Comparison of ENCODE assay signal across 9 cellular contexts in genomic region chr1:172545349-172546004, GRCh38. TPM values are rescaled to one million over a fixed set of nuclear protein-coding genes. Genes with fewer than 3 reads are reported as not detected.
DNase-seq lines count a peak whose midpoint lies in the region; ATAC-seq and TF ChIP-seq lines count a peak whose summit lies in the region.
"Had no signal": no experiment of that assay in that cellular context is flagged by ENCODE, and none has a peak within 500 bp of the region (broad histone marks: within the 10 kb centered on the region; RNA-seq: fewer than 3 reads in every experiment).

No MANE protein-coding gene starts in this region.

- no peak overlapping the region for H3K27ac Mint-ChIP-seq in natural killer cell
- H3K27ac Mint-ChIP-seq in natural killer cell treated with Interleukin-12 subunit alpha and Interleukin-12 subunit beta and Interleukin-15 and Interleukin-18, amount 100 ng/mL, for 72 hours = no peak overlapping the region
- no peak overlapping the region for H3K27ac Mint-ChIP-seq in stimulated activated naive B cell treated with anti-CD40 and anti-IgM and Interleukin-4, amounts not matched to agents 10 μg/mL and 1 μg/mL and 100 μg/mL, for 72 hours

- H3K4me1 Mint-ChIP-seq in natural killer cell = peaks cover 46 to 47% of the 10 kb centered on the region in 2 donors
- peaks cover 31 to 46% of the 10 kb centered on the region in 2 donors for H3K4me1 Mint-ChIP-seq in natural killer cell treated with Interleukin-12 subunit alpha and Interleukin-12 subunit beta and Interleukin-15 and Interleukin-18, amount 100 ng/mL, for 72 hours (ENCODE audit: low read depth in 2 of 2)
- H3K4me1 Mint-ChIP-seq in stimulated activated naive B cell treated with anti-CD40 and anti-IgM and Interleukin-4, amounts not matched to agents 10 μg/mL and 1 μg/mL and 100 μg/mL, for 72 hours = peaks cover 24 to 49% of the 10 kb centered on the region in 2 donors

- ATAC-seq in natural killer cell = peak; percentile 29 to 30 (median 29)
- no peak for ATAC-seq in natural killer cell treated with Interleukin-12 subunit alpha and Interleukin-12 subunit beta and Interleukin-15 and Interleukin-18, amount 100 ng/mL, for 72 hours
- ATAC-seq in HG02571 (IDR thresholded peaks at IDR 0.05; ENCODE audit: unreplicated experiment) = peak; percentile 63
- ATAC-seq in HG03521 (IDR thresholded peaks at IDR 0.05; ENCODE audit: unreplicated experiment) = peak; percentile 73
- ATAC-seq in stimulated activated naive B cell treated with anti-CD40 and anti-IgM and Interleukin-4, amounts not matched to agents 10 μg/mL and 1 μg/mL and 100 μg/mL, for 72 hours (replicated peaks) = peak; percentile 96 to 97

- no peak for TF ChIP-seq CTCF in natural killer cell (IDR thresholded peaks at IDR 0.05)

- H3K9me3 Mint-ChIP-seq in natural killer cell = no peaks in the 10 kb centered on the region
- no peaks in the 10 kb centered on the region for H3K9me3 Mint-ChIP-seq in natural killer cell treated with Interleukin-12 subunit alpha and Interleukin-12 subunit beta and Interleukin-15 and Interleukin-18, amount 100 ng/mL, for 72 hours
- H3K9me3 Mint-ChIP-seq in stimulated activated naive B cell treated with anti-CD40 and anti-IgM and Interleukin-4, amounts not matched to agents 10 μg/mL and 1 μg/mL and 100 μg/mL, for 72 hours = no peaks in the 10 kb centered on the region

- intact Hi-C loops in natural killer cell (cut with micrococcal nuclease) = no loop called here

- H3K27me3 Mint-ChIP-seq in natural killer cell (ENCODE audit: low read depth in 2 of 2) = no peaks in the 10 kb centered on the region
- H3K27me3 Mint-ChIP-seq in natural killer cell treated with Interleukin-12 subunit alpha and Interleukin-12 subunit beta and Interleukin-15 and Interleukin-18, amount 100 ng/mL, for 72 hours = no peaks in the 10 kb centered on the region
- H3K27me3 Mint-ChIP-seq in stimulated activated naive B cell treated with anti-CD40 and anti-IgM and Interleukin-4, amounts not matched to agents 10 μg/mL and 1 μg/mL and 100 μg/mL, for 72 hours = no peaks in the 10 kb centered on the region

- H3K36me3 Mint-ChIP-seq in natural killer cell = no peaks in the 10 kb centered on the region
- no peaks in the 10 kb centered on the region for H3K36me3 Mint-ChIP-seq in natural killer cell treated with Interleukin-12 subunit alpha and Interleukin-12 subunit beta and Interleukin-15 and Interleukin-18, amount 100 ng/mL, for 72 hours
- peaks cover 3 to 6% of the 10 kb centered on the region in 2 donors for H3K36me3 Mint-ChIP-seq in stimulated activated naive B cell treated with anti-CD40 and anti-IgM and Interleukin-4, amounts not matched to agents 10 μg/mL and 1 μg/mL and 100 μg/mL, for 72 hours

- no peak overlapping the region for H3K4me3 Mint-ChIP-seq in natural killer cell
- no peak overlapping the region for H3K4me3 Mint-ChIP-seq in natural killer cell treated with Interleukin-12 subunit alpha and Interleukin-12 subunit beta and Interleukin-15 and Interleukin-18, amount 100 ng/mL, for 72 hours
- H3K4me3 Mint-ChIP-seq in stimulated activated naive B cell treated with anti-CD40 and anti-IgM and Interleukin-4, amounts not matched to agents 10 μg/mL and 1 μg/mL and 100 μg/mL, for 72 hours = no peak overlapping the region

- DNase-seq in natural killer cell (no peak), pons (ENCODE audit: low spot score) (no peak), midbrain (lab: John Stamatoyannopoulos, UW) (no peak), AG08395 (ENCODE audit: low spot score) (no peak)
- DNase-seq in natural killer cell treated with Interleukin-12 subunit alpha and Interleukin-12 subunit beta and Interleukin-15 and Interleukin-18, amount 100 ng/mL, for 72 hours (ENCODE audit: low spot score) = no peak
- DNase-seq in stimulated activated naive B cell treated with anti-CD40 and anti-IgM and Interleukin-4, amounts not matched to agents 10 μg/mL and 1 μg/mL and 100 μg/mL, for 72 hours = no peak
- DNase-seq: NCI-H2029 treated with DMSO at 0.1 percent for 48 hours had no signal

RNA-seq across cellular contexts. Expression of gene SUCO, which starts 12.5 kb away (rescaled TPM):
- 10 to 100 TPM; 86.0 to 97.5 (median 96.0) TPM for total RNA-seq in natural killer cell
- total RNA-seq in natural killer cell treated with Interleukin-12 subunit alpha and Interleukin-12 subunit beta and Interleukin-15 and Interleukin-18, amount 100 ng/mL, for 72 hours = 10 to 100 TPM; 59.7 to 66.9 TPM

Comparison
In these comparisons a context has a peak if more than half of its experiments do, and no peak if none do; other contexts are left out.
1. ATAC-seq: peak in natural killer cell (3 of 3), HG02571 (single experiment), HG03521 (single experiment) and stimulated activated naive B cell treated with anti-CD40 and anti-IgM and Interleukin-4, amounts not matched to agents 10 μg/mL and 1 μg/mL and 100 μg/mL, for 72 hours (2 of 2); none in natural killer cell treated with Interleukin-12 subunit alpha and Interleukin-12 subunit beta and Interleukin-15 and Interleukin-18, amount 100 ng/mL, for 72 hours (0 of 2).